18 cellular contexts compared by ENCODE assay signal in genomic region chr7:90984692-90985091, GRCh38.
A peak's percentile ranks its signal among the peaks of the same experiment; 100 is the strongest.
DNase-seq lines count a peak whose midpoint lies in the region; ATAC-seq, FAIRE-seq and TF ChIP-seq lines count a peak whose summit lies in the region.
"Had no signal": no experiment of that assay in that cellular context is flagged by ENCODE, and none has a peak within 500 bp of the region (broad histone marks: within the 10 kb centered on the region; RNA-seq: fewer than 3 reads in every experiment).

No MANE protein-coding gene starts in this region.

- no peak overlapping the region for H2BK5ac ChIP-seq in IMR-90 (ENCODE audit: low read depth, low read length, poor library complexity, severe bottlenecking)

- no TSS peak for BruUV-seq in IMR-90 (replicated peaks; lab: Mats Ljungman, UMichigan)
- no TSS peak for BruUV-seq in K562 (replicated peaks; lab: Mats Ljungman, UMichigan)

- WGBS in IMR-90 (ENCODE audit: extremely low coverage in 2 of 2, insufficient read length in 1 of 2), 2 experiments = no CpG with 5 or more reads among the region's 1 CpG
- 0% methylated on average over 1 of the region's 1 CpG for WGBS in K562 (ENCODE audit: insufficient coverage, low coverage, missing lambda C conversion rate)

- TF ChIP-seq RAD21 in IMR-90 (IDR thresholded peaks at IDR 0.05; ENCODE audit: low read length) (no peak), K562 (CRISPR knock-in tag; conservative IDR thresholded peaks at IDR 0.05 in 1 of 2, IDR thresholded peaks at IDR 0.05 in 1 of 2) (no peak)

- H3K56ac ChIP-seq in IMR-90 (ENCODE audit: extremely low read depth, insufficient read depth, low read length) = no peak overlapping the region

- no peak overlapping the region for H3K14ac ChIP-seq in IMR-90 (replicated peaks; ENCODE audit: low read depth, low read length)

- no peak overlapping the region for H2AK5ac ChIP-seq in IMR-90 (ENCODE audit: low read depth, low read length)

- H3K36me3 ChIP-seq in IMR-90 (ENCODE audit: control insufficient read depth, insufficient read depth, low read length) = no peaks in the 10 kb centered on the region; the same call in 1 of the 2 replicates
- H3K36me3 ChIP-seq in K562 (ENCODE audit: control insufficient read depth, insufficient read depth, low read length) = no peaks in the 10 kb centered on the region

- no peak overlapping the region for H2BK15ac ChIP-seq in IMR-90 (ENCODE audit: low read depth, low read length)

- H3K4me2 ChIP-seq in IMR-90 (ENCODE audit: low read depth, low read length) = no peak overlapping the region
- H3K4me2 ChIP-seq in K562 (ENCODE audit: insufficient read depth, low read length) = no peak overlapping the region
- H3K4me2 ChIP-seq: BLaER1 had no signal

- in situ Hi-C loops in IMR-90 (cut with MboI; ENCODE audit: low sequenced_read_pairs) (no loop called here), K562 (cut with MboI) (no loop called here)

- no peak overlapping the region for H3K27ac ChIP-seq in IMR-90 (ENCODE audit: insufficient read depth, low read length)
- H3K27ac ChIP-seq in K562 (ENCODE audit: extremely low read depth, low read depth, low read length) = no peak overlapping the region
- H3K27ac ChIP-seq: BLaER1, C4-2B had no signal

- no peak overlapping the region for H3K4ac ChIP-seq in IMR-90 (ENCODE audit: low read depth, low read length)

- H3K18ac ChIP-seq in IMR-90 (ENCODE audit: low read depth, low read length) = no peak overlapping the region

- H3K9me3 ChIP-seq in IMR-90 (ENCODE audit: control insufficient read depth, insufficient read depth, low read length) (peaks cover 2% of the 10 kb centered on the region; the same call in 1 of the 2 replicates), K562 (replicated peaks; ENCODE audit: control insufficient read depth, insufficient read depth, low read depth, low read length) (0 out of 2 replicates have a peak, but pooled peaks cover 2% of the 10 kb centered on the region)

- H4K20me1 ChIP-seq in IMR-90 (ENCODE audit: insufficient read depth, low read length) (no peaks in the 10 kb centered on the region), K562 (replicated peaks; ENCODE audit: control insufficient read depth, insufficient read depth, low read length) (no peaks in the 10 kb centered on the region)
- H4K20me1 ChIP-seq: BLaER1 had no signal

- no peak overlapping the region for H4K91ac ChIP-seq in IMR-90 (ENCODE audit: insufficient read depth, low read depth, low read length)

- H3K4me3 ChIP-seq in IMR-90 (ENCODE audit: insufficient read depth, low read depth, low read length) (no peak overlapping the region), K562 (no peak overlapping the region)
- H3K4me3 ChIP-seq: BLaER1 had no signal

- H3K9me1 ChIP-seq in IMR-90 (ENCODE audit: insufficient read depth, low read length) (no peaks in the 10 kb centered on the region), K562 (ENCODE audit: control insufficient read depth, insufficient read depth, low read length) (no peaks in the 10 kb centered on the region)

- no peak overlapping the region for H4K5ac ChIP-seq in IMR-90 (ENCODE audit: low read depth, low read length)

- no peak overlapping the region for H2AK9ac ChIP-seq in IMR-90 (replicated peaks; ENCODE audit: low read depth, low read length, poor library complexity)

- H3K27me3 ChIP-seq in IMR-90 (ENCODE audit: control insufficient read depth, insufficient read depth, low read length) = no peaks in the 10 kb centered on the region
- no peaks in the 10 kb centered on the region for H3K27me3 ChIP-seq in K562 (ENCODE audit: control insufficient read depth in 2 of 2, insufficient read depth in 2 of 2, low read length in 2 of 2)

- POLR2A ChIA-PET in IMR-90 (lab: Charles Lee; ENCODE audit: unreplicated experiment) = no interaction called here
- POLR2A ChIA-PET in K562 (lab: Yijun Ruan, JAX) = no interaction called here

- H3K4me1 ChIP-seq in IMR-90 (ENCODE audit: control insufficient read depth, insufficient read depth, low read length) = no peaks in the 10 kb centered on the region
- no peaks in the 10 kb centered on the region for H3K4me1 ChIP-seq in K562 (replicated peaks in 1 of 2; ENCODE audit: control insufficient read depth in 2 of 2, insufficient read depth in 2 of 2, low read length in 2 of 2)
- H3K4me1 ChIP-seq: BLaER1, Caco-2 had no signal

- no peak overlapping the region for H4K8ac ChIP-seq in IMR-90 (ENCODE audit: low read depth in 2 of 2, low read length in 2 of 2)

- dilution Hi-C loops in IMR-90 (cut with HindIII; ENCODE audit: low sequenced_read_pairs, unreplicated experiment) = no loop called here

- ATAC-seq in IMR-90 (ENCODE audit: low read depth) (no peak), K562 (no peak)
- ATAC-seq: CD8-positive, alpha-beta T cell had no signal

- H3K9ac ChIP-seq in IMR-90 (ENCODE audit: low read depth, low read length) (no peak overlapping the region), K562 (ENCODE audit: insufficient read depth in 1 of 2, low read depth in 2 of 2, low read length in 2 of 2) (no peak overlapping the region)
- H3K9ac ChIP-seq: BLaER1 had no signal

- CTCF ChIA-PET in IMR-90 (lab: Yijun Ruan, JAX) = no interaction called here
- CTCF ChIA-PET in K562 (lab: Yijun Ruan, JAX; ENCODE audit: low intra/inter-chr PET ratio) = no interaction called here

- H2BK20ac ChIP-seq in IMR-90 (ENCODE audit: low read depth, low read length) = no peak overlapping the region

- no peak overlapping the region for H3K23ac ChIP-seq in IMR-90 (ENCODE audit: low read depth, low read length)

- H2AFZ ChIP-seq in IMR-90 (replicated peaks; ENCODE audit: low read length, poor library complexity) (no peak overlapping the region), K562 (ENCODE audit: low read depth, low read length) (no peak overlapping the region)

- H3K79me1 ChIP-seq in IMR-90 (ENCODE audit: low read depth in 1 of 2, low read length in 2 of 2) = no peaks in the 10 kb centered on the region

- no peak for DNase-seq in GM12891 (ENCODE audit: insufficient read length, low spot score)
- DNase-seq in IMR-90 = no peak
- DNase-seq in K562 (ENCODE audit: extremely low read depth in 1 of 4, low spot score in 3 of 4) = no peak
- DNase-seq in activated gamma-delta T cell treated with Interleukin-2 at 50 U/mL for 16 hours = no peak
- no peak for DNase-seq in GOT3 (lab: John Stamatoyannopoulos, UW)
- no peak for DNase-seq in NCI-H524 (lab: John Stamatoyannopoulos, UW)
- DNase-seq: Caco-2; CD4-positive, CD25-positive, alpha-beta regulatory T cell; CD8-positive, alpha-beta T cell; DMS153; DND-41; H7; HCEC 1CT had no signal

- FAIRE-seq in GM12891 (lab: Jason Lieb, UNC) = peak; percentile 16
- no peak for FAIRE-seq in K562 (lab: Jason Lieb, UNC)
- FAIRE-seq: G401.6, GM18507, H1 had no signal

- H2BK120ac ChIP-seq in IMR-90 (ENCODE audit: low read depth, low read length) = no peak overlapping the region

- intact Hi-C loops in IMR-90 (cut with micrococcal nuclease) = no loop called here
- intact Hi-C loops in K562 (cut with micrococcal nuclease) = no loop called here

- TF ChIP-seq EP300 in K562 (IDR thresholded peaks at IDR 0.05; ENCODE audit: low read length) = no peak

- no peaks in the 10 kb centered on the region for H3K79me2 ChIP-seq in K562 (ENCODE audit: control insufficient read depth, insufficient read depth, low read length)

- TF ChIP-seq POLR2A in GM12891 (IDR thresholded peaks at IDR 0.05; ENCODE audit: low read depth, low read length) (no peak), IMR-90 (IDR thresholded peaks at IDR 0.05; ENCODE audit: low read depth, low read length) (no peak), K562 (conservative IDR thresholded peaks at IDR 0.05) (no peak)

- no peak for TF ChIP-seq CTCF in IMR-90 (conservative IDR thresholded peaks at IDR 0.05; ENCODE audit: low read depth, low read length)
- TF ChIP-seq CTCF in K562 (IDR thresholded peaks at IDR 0.05 in 2 of 3, conservative IDR thresholded peaks at IDR 0.05 in 1 of 3; ENCODE audit: insufficient read depth in 2 of 3, low read depth in 1 of 3, low read length in 3 of 3) = no peak

TF ChIP-seq in GM12891, 5 proteins besides CTCF, POLR2A, EP300 and RAD21:
- TF ChIP-seq SPI1 (IDR thresholded peaks at IDR 0.05; ENCODE audit: low read depth, low read length) = no peak
- no peak for TF ChIP-seq POU2F2 (IDR thresholded peaks at IDR 0.05; ENCODE audit: low read depth, low read length)
- TF ChIP-seq PAX5 (IDR thresholded peaks at IDR 0.05; ENCODE audit: insufficient read depth, low read length, severe bottlenecking) = no peak
- TF ChIP-seq POLR2AphosphoS5 (IDR thresholded peaks at IDR 0.05; ENCODE audit: low read depth, low read length) = no peak
- TF ChIP-seq TAF1 (IDR thresholded peaks at IDR 0.05; ENCODE audit: low read depth, low read length) = no peak
TF ChIP-seq in GM12891: peak in this region for 0.

TF ChIP-seq in IMR-90, 13 proteins besides CTCF, POLR2A, EP300 and RAD21:
- TF ChIP-seq MAFK (IDR thresholded peaks at IDR 0.05; ENCODE audit: low read depth, low read length) (peak; percentile 74), CHD1 (IDR thresholded peaks at IDR 0.05; ENCODE audit: low read depth, low read length) (no peak)
TF ChIP-seq in IMR-90: peak in this region for 1.

TF ChIP-seq in K562, 482 proteins besides CTCF, POLR2A, EP300 and RAD21 (continues in another document):
- TF ChIP-seq RBM39 (optimal IDR thresholded peaks at IDR 0.05; ENCODE audit: low read depth, low read length) (no peak), NR1H2 (CRISPR knock-in tag; IDR thresholded peaks at IDR 0.05) (no peak)
- TF ChIP-seq, protein P1, sequence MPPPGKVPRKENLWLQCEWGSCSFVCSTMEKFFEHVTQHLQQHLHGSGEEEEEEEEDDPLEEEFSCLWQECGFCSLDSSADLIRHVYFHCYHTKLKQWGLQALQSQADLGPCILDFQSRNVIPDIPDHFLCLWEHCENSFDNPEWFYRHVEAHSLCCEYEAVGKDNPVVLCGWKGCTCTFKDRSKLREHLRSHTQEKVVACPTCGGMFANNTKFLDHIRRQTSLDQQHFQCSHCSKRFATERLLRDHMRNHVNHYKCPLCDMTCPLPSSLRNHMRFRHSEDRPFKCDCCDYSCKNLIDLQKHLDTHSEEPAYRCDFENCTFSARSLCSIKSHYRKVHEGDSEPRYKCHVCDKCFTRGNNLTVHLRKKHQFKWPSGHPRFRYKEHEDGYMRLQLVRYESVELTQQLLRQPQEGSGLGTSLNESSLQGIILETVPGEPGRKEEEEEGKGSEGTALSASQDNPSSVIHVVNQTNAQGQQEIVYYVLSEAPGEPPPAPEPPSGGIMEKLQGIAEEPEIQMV (tag; conservative IDR thresholded peaks at IDR 0.05; ENCODE audit: low read depth) = no peak
- TF ChIP-seq, protein P2, sequence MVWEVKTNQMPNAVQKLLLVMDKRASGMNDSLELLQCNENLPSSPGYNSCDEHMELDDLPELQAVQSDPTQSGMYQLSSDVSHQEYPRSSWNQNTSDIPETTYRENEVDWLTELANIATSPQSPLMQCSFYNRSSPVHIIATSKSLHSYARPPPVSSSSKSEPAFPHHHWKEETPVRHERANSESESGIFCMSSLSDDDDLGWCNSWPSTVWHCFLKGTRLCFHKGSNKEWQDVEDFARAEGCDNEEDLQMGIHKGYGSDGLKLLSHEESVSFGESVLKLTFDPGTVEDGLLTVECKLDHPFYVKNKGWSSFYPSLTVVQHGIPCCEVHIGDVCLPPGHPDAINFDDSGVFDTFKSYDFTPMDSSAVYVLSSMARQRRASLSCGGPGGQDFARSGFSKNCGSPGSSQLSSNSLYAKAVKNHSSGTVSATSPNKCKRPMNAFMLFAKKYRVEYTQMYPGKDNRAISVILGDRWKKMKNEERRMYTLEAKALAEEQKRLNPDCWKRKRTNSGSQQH (CRISPR knock-in tag; IDR thresholded peaks at IDR 0.05) = no peak
